1 cellular context compared by ENCODE assay signal in genomic region chr17:51184124-51184523, GRCh38.
A peak's percentile ranks its signal among the peaks of the same experiment; 100 is the strongest.
TF ChIP-seq lines count a peak whose summit lies in the region.

No MANE protein-coding gene starts in this region.

TF ChIP-seq in SK-N-SH treated with all-trans-retinoic acid at 6 μM for 48 hours, 23 proteins besides CTCF, POLR2A, EP300 and RAD21 (continued from another document):
- TF ChIP-seq PATZ1 (CRISPR knock-in tag; IDR thresholded peaks at IDR 0.05; ENCODE audit: borderline replicate concordance) (peak; percentile 87; the same call in 1 of the 2 replicates), ISL1 (CRISPR knock-in tag; IDR thresholded peaks at IDR 0.05) (peak; percentile 95), ESRRG (CRISPR knock-in tag; IDR thresholded peaks at IDR 0.05) (no peak), ZNF8 (CRISPR knock-in tag; IDR thresholded peaks at IDR 0.05) (peak; percentile 48; the same call in 1 of the 2 replicates), ZNF70 (CRISPR knock-in tag; IDR thresholded peaks at IDR 0.05) (peak; percentile 52; the same call in 1 of the 2 replicates), ZC3H10 (CRISPR knock-in tag; IDR thresholded peaks at IDR 0.05) (no peak), CSDC2 (CRISPR knock-in tag; IDR thresholded peaks at IDR 0.05) (no peak), ZFP3 (CRISPR knock-in tag; IDR thresholded peaks at IDR 0.05) (peak; percentile 74)
- TF ChIP-seq, protein P1, sequence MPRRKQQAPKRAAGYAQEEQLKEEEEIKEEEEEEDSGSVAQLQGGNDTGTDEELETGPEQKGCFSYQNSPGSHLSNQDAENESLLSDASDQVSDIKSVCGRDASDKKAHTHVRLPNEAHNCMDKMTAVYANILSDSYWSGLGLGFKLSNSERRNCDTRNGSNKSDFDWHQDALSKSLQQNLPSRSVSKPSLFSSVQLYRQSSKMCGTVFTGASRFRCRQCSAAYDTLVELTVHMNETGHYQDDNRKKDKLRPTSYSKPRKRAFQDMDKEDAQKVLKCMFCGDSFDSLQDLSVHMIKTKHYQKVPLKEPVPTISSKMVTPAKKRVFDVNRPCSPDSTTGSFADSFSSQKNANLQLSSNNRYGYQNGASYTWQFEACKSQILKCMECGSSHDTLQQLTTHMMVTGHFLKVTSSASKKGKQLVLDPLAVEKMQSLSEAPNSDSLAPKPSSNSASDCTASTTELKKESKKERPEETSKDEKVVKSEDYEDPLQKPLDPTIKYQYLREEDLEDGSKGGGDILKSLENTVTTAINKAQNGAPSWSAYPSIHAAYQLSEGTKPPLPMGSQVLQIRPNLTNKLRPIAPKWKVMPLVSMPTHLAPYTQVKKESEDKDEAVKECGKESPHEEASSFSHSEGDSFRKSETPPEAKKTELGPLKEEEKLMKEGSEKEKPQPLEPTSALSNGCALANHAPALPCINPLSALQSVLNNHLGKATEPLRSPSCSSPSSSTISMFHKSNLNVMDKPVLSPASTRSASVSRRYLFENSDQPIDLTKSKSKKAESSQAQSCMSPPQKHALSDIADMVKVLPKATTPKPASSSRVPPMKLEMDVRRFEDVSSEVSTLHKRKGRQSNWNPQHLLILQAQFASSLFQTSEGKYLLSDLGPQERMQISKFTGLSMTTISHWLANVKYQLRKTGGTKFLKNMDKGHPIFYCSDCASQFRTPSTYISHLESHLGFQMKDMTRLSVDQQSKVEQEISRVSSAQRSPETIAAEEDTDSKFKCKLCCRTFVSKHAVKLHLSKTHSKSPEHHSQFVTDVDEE (CRISPR knock-in tag; IDR thresholded peaks at IDR 0.05), result peak; percentile 94
